1 cellular context compared by ENCODE assay signal in the genomic region with DNA sequence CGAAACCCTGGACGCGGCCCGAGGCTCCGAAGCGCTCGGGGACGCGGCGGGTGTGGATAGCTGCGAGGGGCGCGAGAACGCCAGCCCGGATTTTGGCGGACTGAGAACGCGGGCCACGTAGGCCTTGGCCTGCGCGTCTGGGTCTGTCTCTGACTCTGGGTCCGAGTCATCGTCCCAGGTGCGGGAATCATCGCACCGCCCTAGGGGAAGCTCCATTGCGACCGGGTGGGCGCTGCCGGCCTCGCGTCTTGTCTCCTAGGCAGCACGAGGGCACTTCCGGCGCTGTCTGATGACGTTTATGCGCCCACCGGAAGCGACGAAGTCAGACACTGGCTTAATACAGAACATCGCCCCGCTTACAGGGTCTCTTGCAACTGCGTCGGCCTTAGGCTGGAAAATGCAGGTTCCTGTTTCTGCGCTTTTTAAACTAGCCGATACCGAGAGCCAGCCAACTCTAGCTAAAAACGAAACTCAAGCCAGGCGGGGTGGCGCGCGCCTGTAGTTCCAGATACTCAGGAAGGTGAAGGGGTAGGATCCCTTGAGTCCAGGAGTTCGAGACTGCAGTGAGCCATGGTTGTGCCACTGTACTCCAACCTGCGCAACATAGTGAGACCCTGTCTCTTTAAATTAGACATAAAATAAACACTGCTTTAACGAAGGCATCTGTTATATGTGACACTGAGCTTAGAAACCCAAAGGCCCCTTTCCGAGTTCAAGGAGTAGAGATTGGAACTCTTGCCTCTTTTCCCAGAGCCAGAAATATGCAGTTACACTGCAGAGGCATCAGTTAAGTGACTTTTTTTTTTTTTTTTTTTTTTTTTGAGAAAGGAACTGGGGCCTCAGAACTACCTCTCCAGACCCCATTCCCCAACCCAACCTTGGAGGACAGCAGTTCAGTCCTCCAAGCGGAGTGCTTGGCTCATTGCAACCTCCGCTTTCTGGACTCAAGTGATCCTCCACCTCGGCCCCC.
A peak's percentile ranks its signal among the peaks of the same experiment; 100 is the strongest.
TF ChIP-seq lines count a peak whose summit lies in the region.

A gene (minus strand): TSS at position 266 of the 970 bp plus-strand sequence. CDS start 50 bp downstream, at position 216.

TF ChIP-seq in HEK293, 187 proteins besides CTCF, POLR2A, EP300 and RAD21 (continued from another document and continues in another):
- TF ChIP-seq, protein P1, sequence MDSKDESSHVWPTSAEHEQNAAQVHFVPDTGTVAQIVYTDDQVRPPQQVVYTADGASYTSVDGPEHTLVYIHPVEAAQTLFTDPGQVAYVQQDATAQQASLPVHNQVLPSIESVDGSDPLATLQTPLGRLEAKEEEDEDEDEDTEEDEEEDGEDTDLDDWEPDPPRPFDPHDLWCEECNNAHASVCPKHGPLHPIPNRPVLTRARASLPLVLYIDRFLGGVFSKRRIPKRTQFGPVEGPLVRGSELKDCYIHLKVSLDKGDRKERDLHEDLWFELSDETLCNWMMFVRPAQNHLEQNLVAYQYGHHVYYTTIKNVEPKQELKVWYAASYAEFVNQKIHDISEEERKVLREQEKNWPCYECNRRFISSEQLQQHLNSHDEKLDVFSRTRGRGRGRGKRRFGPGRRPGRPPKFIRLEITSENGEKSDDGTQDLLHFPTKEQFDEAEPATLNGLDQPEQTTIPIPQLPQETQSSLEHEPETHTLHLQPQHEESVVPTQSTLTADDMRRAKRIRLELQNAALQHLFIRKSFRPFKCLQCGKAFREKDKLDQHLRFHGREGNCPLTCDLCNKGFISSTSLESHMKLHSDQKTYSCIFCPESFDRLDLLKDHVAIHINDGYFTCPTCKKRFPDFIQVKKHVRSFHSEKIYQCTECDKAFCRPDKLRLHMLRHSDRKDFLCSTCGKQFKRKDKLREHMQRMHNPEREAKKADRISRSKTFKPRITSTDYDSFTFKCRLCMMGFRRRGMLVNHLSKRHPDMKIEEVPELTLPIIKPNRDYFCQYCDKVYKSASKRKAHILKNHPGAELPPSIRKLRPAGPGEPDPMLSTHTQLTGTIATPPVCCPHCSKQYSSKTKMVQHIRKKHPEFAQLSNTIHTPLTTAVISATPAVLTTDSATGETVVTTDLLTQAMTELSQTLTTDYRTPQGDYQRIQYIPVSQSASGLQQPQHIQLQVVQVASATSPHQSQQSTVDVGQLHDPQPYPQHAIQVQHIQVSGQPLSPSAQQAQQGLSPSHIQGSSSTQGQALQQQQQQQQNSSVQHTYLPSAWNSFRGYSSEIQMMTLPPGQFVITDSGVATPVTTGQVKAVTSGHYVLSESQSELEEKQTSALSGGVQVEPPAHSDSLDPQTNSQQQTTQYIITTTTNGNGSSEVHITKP (tag by site-specific recombination; IDR thresholded peaks at IDR 0.05): peak; percentile 59
- TF ChIP-seq ZFP37 (tag by site-specific recombination; IDR thresholded peaks at IDR 0.05): peak; percentile 68
- TF ChIP-seq HOXD13 (CRISPR knock-in tag; IDR thresholded peaks at IDR 0.05; ENCODE audit: borderline replicate concordance): no peak
- TF ChIP-seq ZNF350 (tag by site-specific recombination; IDR thresholded peaks at IDR 0.05): no peak
- TF ChIP-seq, protein P2, sequence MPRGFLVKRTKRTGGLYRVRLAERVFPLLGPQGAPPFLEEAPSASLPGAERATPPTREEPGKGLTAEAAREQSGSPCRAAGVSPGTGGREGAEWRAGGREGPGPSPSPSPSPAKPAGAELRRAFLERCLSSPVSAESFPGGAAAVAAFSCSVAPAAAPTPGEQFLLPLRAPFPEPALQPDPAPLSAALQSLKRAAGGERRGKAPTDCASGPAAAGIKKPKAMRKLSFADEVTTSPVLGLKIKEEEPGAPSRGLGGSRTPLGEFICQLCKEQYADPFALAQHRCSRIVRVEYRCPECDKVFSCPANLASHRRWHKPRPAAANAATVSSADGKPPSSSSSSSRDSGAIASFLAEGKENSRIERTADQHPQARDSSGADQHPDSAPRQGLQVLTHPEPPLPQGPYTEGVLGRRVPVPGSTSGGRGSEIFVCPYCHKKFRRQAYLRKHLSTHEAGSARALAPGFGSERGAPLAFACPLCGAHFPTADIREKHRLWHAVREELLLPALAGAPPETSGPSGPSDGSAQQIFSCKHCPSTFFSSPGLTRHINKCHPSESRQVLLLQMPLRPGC (tag by site-specific recombination; IDR thresholded peaks at IDR 0.05): peak; percentile 37; the same call in 1 of the 2 replicates
- TF ChIP-seq, protein P3, sequence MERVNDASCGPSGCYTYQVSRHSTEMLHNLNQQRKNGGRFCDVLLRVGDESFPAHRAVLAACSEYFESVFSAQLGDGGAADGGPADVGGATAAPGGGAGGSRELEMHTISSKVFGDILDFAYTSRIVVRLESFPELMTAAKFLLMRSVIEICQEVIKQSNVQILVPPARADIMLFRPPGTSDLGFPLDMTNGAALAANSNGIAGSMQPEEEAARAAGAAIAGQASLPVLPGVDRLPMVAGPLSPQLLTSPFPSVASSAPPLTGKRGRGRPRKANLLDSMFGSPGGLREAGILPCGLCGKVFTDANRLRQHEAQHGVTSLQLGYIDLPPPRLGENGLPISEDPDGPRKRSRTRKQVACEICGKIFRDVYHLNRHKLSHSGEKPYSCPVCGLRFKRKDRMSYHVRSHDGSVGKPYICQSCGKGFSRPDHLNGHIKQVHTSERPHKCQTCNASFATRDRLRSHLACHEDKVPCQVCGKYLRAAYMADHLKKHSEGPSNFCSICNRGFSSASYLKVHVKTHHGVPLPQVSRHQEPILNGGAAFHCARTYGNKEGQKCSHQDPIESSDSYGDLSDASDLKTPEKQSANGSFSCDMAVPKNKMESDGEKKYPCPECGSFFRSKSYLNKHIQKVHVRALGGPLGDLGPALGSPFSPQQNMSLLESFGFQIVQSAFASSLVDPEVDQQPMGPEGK (tag by site-specific recombination; IDR thresholded peaks at IDR 0.05): 0 out of 2 replicates have a peak, but pooled peaks have one; percentile 38
- TF ChIP-seq, protein P4, sequence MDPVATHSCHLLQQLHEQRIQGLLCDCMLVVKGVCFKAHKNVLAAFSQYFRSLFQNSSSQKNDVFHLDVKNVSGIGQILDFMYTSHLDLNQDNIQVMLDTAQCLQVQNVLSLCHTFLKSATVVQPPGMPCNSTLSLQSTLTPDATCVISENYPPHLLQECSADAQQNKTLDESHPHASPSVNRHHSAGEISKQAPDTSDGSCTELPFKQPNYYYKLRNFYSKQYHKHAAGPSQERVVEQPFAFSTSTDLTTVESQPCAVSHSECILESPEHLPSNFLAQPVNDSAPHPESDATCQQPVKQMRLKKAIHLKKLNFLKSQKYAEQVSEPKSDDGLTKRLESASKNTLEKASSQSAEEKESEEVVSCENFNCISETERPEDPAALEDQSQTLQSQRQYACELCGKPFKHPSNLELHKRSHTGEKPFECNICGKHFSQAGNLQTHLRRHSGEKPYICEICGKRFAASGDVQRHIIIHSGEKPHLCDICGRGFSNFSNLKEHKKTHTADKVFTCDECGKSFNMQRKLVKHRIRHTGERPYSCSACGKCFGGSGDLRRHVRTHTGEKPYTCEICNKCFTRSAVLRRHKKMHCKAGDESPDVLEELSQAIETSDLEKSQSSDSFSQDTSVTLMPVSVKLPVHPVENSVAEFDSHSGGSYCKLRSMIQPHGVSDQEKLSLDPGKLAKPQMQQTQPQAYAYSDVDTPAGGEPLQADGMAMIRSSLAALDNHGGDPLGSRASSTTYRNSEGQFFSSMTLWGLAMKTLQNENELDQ (tag by site-specific recombination; IDR thresholded peaks at IDR 0.05; ENCODE audit: low read depth): no peak
- TF ChIP-seq, protein P5, sequence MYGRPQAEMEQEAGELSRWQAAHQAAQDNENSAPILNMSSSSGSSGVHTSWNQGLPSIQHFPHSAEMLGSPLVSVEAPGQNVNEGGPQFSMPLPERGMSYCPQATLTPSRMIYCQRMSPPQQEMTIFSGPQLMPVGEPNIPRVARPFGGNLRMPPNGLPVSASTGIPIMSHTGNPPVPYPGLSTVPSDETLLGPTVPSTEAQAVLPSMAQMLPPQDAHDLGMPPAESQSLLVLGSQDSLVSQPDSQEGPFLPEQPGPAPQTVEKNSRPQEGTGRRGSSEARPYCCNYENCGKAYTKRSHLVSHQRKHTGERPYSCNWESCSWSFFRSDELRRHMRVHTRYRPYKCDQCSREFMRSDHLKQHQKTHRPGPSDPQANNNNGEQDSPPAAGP (tag by site-specific recombination; IDR thresholded peaks at IDR 0.05): peak; percentile 74; the same call in 1 of the 2 replicates
- TF ChIP-seq, protein P6, sequence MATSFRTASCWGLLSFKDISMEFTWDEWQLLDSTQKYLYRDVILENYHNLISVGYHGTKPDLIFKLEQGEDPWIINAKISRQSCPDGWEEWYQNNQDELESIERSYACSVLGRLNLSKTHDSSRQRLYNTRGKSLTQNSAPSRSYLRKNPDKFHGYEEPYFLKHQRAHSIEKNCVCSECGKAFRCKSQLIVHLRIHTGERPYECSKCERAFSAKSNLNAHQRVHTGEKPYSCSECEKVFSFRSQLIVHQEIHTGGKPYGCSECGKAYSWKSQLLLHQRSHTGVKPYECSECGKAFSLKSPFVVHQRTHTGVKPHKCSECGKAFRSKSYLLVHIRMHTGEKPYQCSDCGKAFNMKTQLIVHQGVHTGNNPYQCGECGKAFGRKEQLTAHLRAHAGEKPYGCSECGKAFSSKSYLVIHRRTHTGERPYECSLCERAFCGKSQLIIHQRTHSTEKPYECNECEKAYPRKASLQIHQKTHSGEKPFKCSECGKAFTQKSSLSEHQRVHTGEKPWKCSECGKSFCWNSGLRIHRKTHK (tag by site-specific recombination; IDR thresholded peaks at IDR 0.05): no peak
- TF ChIP-seq, protein P7, sequence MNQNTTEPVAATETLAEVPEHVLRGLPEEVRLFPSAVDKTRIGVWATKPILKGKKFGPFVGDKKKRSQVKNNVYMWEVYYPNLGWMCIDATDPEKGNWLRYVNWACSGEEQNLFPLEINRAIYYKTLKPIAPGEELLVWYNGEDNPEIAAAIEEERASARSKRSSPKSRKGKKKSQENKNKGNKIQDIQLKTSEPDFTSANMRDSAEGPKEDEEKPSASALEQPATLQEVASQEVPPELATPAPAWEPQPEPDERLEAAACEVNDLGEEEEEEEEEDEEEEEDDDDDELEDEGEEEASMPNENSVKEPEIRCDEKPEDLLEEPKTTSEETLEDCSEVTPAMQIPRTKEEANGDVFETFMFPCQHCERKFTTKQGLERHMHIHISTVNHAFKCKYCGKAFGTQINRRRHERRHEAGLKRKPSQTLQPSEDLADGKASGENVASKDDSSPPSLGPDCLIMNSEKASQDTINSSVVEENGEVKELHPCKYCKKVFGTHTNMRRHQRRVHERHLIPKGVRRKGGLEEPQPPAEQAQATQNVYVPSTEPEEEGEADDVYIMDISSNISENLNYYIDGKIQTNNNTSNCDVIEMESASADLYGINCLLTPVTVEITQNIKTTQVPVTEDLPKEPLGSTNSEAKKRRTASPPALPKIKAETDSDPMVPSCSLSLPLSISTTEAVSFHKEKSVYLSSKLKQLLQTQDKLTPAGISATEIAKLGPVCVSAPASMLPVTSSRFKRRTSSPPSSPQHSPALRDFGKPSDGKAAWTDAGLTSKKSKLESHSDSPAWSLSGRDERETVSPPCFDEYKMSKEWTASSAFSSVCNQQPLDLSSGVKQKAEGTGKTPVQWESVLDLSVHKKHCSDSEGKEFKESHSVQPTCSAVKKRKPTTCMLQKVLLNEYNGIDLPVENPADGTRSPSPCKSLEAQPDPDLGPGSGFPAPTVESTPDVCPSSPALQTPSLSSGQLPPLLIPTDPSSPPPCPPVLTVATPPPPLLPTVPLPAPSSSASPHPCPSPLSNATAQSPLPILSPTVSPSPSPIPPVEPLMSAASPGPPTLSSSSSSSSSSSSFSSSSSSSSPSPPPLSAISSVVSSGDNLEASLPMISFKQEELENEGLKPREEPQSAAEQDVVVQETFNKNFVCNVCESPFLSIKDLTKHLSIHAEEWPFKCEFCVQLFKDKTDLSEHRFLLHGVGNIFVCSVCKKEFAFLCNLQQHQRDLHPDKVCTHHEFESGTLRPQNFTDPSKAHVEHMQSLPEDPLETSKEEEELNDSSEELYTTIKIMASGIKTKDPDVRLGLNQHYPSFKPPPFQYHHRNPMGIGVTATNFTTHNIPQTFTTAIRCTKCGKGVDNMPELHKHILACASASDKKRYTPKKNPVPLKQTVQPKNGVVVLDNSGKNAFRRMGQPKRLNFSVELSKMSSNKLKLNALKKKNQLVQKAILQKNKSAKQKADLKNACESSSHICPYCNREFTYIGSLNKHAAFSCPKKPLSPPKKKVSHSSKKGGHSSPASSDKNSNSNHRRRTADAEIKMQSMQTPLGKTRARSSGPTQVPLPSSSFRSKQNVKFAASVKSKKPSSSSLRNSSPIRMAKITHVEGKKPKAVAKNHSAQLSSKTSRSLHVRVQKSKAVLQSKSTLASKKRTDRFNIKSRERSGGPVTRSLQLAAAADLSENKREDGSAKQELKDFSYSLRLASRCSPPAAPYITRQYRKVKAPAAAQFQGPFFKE (tag by site-specific recombination; IDR thresholded peaks at IDR 0.05; ENCODE audit: borderline replicate concordance): no peak
- no peak for TF ChIP-seq ZNF423 (tag by site-specific recombination; IDR thresholded peaks at IDR 0.05)
- TF ChIP-seq ZNF140 (tag by site-specific recombination; IDR thresholded peaks at IDR 0.05): no peak
- TF ChIP-seq SP7 (tag by site-specific recombination; IDR thresholded peaks at IDR 0.05): peak; percentile 67; the same call in 1 of the 2 replicates
- TF ChIP-seq ZNF558 (tag by site-specific recombination; IDR thresholded peaks at IDR 0.05): no peak
- no peak for TF ChIP-seq ZSCAN16 (tag by site-specific recombination; IDR thresholded peaks at IDR 0.05)
- TF ChIP-seq, protein P8, sequence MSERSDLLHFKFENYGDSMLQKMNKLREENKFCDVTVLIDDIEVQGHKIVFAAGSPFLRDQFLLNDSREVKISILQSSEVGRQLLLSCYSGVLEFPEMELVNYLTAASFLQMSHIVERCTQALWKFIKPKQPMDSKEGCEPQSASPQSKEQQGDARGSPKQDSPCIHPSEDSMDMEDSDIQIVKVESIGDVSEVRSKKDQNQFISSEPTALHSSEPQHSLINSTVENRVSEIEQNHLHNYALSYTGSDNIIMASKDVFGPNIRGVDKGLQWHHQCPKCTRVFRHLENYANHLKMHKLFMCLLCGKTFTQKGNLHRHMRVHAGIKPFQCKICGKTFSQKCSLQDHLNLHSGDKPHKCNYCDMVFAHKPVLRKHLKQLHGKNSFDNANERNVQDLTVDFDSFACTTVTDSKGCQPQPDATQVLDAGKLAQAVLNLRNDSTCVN (tag by site-specific recombination; optimal IDR thresholded peaks at IDR 0.05): peak; percentile 53
- TF ChIP-seq FEZF1 (tag by site-specific recombination; IDR thresholded peaks at IDR 0.05): no peak
- TF ChIP-seq, protein P9, sequence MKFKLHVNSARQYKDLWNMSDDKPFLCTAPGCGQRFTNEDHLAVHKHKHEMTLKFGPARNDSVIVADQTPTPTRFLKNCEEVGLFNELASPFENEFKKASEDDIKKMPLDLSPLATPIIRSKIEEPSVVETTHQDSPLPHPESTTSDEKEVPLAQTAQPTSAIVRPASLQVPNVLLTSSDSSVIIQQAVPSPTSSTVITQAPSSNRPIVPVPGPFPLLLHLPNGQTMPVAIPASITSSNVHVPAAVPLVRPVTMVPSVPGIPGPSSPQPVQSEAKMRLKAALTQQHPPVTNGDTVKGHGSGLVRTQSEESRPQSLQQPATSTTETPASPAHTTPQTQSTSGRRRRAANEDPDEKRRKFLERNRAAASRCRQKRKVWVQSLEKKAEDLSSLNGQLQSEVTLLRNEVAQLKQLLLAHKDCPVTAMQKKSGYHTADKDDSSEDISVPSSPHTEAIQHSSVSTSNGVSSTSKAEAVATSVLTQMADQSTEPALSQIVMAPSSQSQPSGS (tag by site-specific recombination; IDR thresholded peaks at IDR 0.05; ENCODE audit: low read depth): 0 out of 2 replicates have a peak, but pooled peaks have one; percentile 9
- TF ChIP-seq, protein P10, sequence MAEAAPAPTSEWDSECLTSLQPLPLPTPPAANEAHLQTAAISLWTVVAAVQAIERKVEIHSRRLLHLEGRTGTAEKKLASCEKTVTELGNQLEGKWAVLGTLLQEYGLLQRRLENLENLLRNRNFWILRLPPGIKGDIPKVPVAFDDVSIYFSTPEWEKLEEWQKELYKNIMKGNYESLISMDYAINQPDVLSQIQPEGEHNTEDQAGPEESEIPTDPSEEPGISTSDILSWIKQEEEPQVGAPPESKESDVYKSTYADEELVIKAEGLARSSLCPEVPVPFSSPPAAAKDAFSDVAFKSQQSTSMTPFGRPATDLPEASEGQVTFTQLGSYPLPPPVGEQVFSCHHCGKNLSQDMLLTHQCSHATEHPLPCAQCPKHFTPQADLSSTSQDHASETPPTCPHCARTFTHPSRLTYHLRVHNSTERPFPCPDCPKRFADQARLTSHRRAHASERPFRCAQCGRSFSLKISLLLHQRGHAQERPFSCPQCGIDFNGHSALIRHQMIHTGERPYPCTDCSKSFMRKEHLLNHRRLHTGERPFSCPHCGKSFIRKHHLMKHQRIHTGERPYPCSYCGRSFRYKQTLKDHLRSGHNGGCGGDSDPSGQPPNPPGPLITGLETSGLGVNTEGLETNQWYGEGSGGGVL (tag by site-specific recombination; IDR thresholded peaks at IDR 0.05): no peak
